Comparison of ENCODE assay signal across 1 cellular context in the genomic region with DNA sequence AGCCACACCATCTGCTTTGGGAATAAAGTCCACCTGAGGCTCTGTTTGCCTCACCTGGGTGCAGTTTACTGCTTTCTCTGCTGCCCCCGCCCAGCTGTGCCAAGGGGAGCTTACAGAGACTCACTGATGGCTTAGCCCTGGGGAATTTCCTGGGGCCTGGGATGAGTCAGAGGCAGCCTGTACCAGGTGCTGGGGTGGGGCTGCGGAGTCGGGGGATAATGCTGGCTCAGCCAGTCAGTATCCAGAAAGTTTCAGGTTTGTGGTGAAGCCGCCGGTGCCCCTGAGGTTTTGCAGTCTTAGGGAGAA.
TF ChIP-seq lines count a peak whose summit lies in the region.

No MANE protein-coding gene starts in this region.

TF ChIP-seq in GM23338, 12 proteins besides CTCF, POLR2A, EP300 and RAD21 (continued from another document):
- no peak for TF ChIP-seq ETS1 (IDR thresholded peaks at IDR 0.05)
- TF ChIP-seq JUNB (IDR thresholded peaks at IDR 0.05; ENCODE audit: unreplicated experiment) = no peak
- TF ChIP-seq NANOG (IDR thresholded peaks at IDR 0.05; ENCODE audit: borderline replicate concordance) = no peak
- TF ChIP-seq EZH2phosphoT487 (IDR thresholded peaks at IDR 0.05; ENCODE audit: unreplicated experiment) = no peak
